1 cellular context compared by ENCODE assay signal in the genomic region with DNA sequence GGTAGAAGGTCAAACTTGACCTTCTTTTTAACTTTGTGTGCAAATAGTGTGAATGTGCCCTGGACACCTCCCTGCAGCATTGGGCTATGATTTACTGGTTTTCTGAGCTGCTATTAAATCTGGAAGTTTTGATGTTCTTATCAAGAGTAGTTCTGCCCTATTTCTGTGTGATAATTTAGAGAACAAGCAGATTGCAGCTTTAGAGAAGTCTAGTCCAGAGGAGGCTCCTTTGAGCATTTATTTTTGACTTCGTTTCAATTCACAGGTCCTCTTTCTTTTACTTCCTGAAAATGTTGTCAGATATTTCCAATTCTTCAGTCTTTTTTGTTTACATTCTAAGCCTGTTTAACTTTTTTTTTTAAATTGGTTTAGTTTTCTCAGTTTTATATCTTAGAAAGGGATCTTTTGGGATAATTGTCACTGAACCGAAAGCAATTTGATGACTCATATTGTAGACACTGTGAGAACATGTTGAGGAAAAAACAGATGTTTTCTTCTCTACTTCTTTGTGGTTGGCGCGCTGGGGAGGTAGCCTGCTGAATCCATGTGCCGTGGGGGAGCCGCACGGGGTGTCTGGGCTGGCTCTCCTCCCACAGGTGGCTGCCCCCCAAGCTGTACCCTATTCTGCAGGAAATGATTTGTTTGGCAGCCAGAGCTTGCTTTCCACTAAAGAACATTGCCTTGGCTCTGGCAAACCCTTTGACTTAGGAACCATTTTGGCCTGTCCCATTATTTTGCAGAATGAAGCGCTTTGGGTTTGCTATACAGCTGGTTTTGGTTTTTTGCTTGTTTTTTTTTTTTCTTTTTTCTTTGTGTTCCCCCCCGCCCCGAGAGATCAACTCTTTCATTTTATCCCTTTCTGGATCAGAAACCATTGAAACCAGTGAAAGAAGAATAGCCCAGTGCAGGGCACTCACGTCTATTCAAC.
TF ChIP-seq lines count a peak whose summit lies in the region.

No MANE protein-coding gene starts in this region.

TF ChIP-seq in GM12878, 131 proteins besides CTCF, POLR2A, EP300 and RAD21 (continued from another document and continues in another):
- TF ChIP-seq, protein P1, sequence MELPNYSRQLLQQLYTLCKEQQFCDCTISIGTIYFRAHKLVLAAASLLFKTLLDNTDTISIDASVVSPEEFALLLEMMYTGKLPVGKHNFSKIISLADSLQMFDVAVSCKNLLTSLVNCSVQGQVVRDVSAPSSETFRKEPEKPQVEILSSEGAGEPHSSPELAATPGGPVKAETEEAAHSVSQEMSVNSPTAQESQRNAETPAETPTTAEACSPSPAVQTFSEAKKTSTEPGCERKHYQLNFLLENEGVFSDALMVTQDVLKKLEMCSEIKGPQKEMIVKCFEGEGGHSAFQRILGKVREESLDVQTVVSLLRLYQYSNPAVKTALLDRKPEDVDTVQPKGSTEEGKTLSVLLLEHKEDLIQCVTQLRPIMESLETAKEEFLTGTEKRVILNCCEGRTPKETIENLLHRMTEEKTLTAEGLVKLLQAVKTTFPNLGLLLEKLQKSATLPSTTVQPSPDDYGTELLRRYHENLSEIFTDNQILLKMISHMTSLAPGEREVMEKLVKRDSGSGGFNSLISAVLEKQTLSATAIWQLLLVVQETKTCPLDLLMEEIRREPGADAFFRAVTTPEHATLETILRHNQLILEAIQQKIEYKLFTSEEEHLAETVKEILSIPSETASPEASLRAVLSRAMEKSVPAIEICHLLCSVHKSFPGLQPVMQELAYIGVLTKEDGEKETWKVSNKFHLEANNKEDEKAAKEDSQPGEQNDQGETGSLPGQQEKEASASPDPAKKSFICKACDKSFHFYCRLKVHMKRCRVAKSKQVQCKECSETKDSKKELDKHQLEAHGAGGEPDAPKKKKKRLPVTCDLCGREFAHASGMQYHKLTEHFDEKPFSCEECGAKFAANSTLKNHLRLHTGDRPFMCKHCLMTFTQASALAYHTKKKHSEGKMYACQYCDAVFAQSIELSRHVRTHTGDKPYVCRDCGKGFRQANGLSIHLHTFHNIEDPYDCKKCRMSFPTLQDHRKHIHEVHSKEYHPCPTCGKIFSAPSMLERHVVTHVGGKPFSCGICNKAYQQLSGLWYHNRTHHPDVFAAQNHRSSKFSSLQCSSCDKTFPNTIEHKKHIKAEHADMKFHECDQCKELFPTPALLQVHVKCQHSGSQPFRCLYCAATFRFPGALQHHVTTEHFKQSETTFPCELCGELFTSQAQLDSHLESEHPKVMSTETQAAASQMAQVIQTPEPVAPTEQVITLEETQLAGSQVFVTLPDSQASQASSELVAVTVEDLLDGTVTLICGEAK (IDR thresholded peaks at IDR 0.05; ENCODE audit: borderline replicate concordance): no peak
- TF ChIP-seq, protein P2, sequence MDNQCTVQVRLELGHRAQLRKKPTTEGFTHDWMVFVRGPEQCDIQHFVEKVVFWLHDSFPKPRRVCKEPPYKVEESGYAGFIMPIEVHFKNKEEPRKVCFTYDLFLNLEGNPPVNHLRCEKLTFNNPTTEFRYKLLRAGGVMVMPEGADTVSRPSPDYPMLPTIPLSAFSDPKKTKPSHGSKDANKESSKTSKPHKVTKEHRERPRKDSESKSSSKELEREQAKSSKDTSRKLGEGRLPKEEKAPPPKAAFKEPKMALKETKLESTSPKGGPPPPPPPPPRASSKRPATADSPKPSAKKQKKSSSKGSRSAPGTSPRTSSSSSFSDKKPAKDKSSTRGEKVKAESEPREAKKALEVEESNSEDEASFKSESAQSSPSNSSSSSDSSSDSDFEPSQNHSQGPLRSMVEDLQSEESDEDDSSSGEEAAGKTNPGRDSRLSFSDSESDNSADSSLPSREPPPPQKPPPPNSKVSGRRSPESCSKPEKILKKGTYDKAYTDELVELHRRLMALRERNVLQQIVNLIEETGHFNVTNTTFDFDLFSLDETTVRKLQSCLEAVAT (IDR thresholded peaks at IDR 0.05): no peak
- TF ChIP-seq ZNF384 (IDR thresholded peaks at IDR 0.05; ENCODE audit: borderline replicate concordance, low read depth, low read length): peak; percentile 37; the same call in 1 of the 2 replicates
- TF ChIP-seq MEF2B (IDR thresholded peaks at IDR 0.05; ENCODE audit: partially characterized antibody, poor library complexity, severe bottlenecking): peak; percentile 53
- TF ChIP-seq PAX5 (IDR thresholded peaks at IDR 0.05; ENCODE audit: borderline replicate concordance, low read depth, low read length): no peak
- TF ChIP-seq, protein P3, sequence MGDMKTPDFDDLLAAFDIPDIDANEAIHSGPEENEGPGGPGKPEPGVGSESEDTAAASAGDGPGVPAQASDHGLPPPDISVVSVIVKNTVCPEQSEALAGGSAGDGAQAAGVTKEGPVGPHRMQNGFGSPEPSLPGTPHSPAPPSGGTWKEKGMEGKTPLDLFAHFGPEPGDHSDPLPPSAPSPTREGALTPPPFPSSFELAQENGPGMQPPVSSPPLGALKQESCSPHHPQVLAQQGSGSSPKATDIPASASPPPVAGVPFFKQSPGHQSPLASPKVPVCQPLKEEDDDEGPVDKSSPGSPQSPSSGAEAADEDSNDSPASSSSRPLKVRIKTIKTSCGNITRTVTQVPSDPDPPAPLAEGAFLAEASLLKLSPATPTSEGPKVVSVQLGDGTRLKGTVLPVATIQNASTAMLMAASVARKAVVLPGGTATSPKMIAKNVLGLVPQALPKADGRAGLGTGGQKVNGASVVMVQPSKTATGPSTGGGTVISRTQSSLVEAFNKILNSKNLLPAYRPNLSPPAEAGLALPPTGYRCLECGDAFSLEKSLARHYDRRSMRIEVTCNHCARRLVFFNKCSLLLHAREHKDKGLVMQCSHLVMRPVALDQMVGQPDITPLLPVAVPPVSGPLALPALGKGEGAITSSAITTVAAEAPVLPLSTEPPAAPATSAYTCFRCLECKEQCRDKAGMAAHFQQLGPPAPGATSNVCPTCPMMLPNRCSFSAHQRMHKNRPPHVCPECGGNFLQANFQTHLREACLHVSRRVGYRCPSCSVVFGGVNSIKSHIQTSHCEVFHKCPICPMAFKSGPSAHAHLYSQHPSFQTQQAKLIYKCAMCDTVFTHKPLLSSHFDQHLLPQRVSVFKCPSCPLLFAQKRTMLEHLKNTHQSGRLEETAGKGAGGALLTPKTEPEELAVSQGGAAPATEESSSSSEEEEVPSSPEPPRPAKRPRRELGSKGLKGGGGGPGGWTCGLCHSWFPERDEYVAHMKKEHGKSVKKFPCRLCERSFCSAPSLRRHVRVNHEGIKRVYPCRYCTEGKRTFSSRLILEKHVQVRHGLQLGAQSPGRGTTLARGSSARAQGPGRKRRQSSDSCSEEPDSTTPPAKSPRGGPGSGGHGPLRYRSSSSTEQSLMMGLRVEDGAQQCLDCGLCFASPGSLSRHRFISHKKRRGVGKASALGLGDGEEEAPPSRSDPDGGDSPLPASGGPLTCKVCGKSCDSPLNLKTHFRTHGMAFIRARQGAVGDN (IDR thresholded peaks at IDR 0.05): no peak
- no peak for TF ChIP-seq HDAC2 (IDR thresholded peaks at IDR 0.05)
- TF ChIP-seq SRF (IDR thresholded peaks at IDR 0.05; ENCODE audit: low read depth in 2 of 2, low read length in 2 of 2): no peak
- TF ChIP-seq, protein P4, sequence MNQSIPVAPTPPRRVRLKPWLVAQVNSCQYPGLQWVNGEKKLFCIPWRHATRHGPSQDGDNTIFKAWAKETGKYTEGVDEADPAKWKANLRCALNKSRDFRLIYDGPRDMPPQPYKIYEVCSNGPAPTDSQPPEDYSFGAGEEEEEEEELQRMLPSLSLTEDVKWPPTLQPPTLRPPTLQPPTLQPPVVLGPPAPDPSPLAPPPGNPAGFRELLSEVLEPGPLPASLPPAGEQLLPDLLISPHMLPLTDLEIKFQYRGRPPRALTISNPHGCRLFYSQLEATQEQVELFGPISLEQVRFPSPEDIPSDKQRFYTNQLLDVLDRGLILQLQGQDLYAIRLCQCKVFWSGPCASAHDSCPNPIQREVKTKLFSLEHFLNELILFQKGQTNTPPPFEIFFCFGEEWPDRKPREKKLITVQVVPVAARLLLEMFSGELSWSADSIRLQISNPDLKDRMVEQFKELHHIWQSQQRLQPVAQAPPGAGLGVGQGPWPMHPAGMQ (IDR thresholded peaks at IDR 0.05; ENCODE audit: borderline replicate concordance): no peak
- TF ChIP-seq, protein P5, sequence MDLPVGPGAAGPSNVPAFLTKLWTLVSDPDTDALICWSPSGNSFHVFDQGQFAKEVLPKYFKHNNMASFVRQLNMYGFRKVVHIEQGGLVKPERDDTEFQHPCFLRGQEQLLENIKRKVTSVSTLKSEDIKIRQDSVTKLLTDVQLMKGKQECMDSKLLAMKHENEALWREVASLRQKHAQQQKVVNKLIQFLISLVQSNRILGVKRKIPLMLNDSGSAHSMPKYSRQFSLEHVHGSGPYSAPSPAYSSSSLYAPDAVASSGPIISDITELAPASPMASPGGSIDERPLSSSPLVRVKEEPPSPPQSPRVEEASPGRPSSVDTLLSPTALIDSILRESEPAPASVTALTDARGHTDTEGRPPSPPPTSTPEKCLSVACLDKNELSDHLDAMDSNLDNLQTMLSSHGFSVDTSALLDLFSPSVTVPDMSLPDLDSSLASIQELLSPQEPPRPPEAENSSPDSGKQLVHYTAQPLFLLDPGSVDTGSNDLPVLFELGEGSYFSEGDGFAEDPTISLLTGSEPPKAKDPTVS (IDR thresholded peaks at IDR 0.05; ENCODE audit: low read depth, low read length): no peak
- peak; percentile 86 for TF ChIP-seq RUNX3 (IDR thresholded peaks at IDR 0.05; ENCODE audit: low read length)
- TF ChIP-seq EED (IDR thresholded peaks at IDR 0.05; ENCODE audit: low read depth): peak; percentile 80
- TF ChIP-seq JUNB (IDR thresholded peaks at IDR 0.05): peak; percentile 52
- TF ChIP-seq BMI1 (IDR thresholded peaks at IDR 0.05; ENCODE audit: borderline replicate concordance): no peak
- TF ChIP-seq CBX5 (IDR thresholded peaks at IDR 0.05; ENCODE audit: low read depth): 0 out of 2 replicates have a peak, but pooled peaks have one; percentile 25
- 0 out of 2 replicates have a peak, but pooled peaks have one; percentile 17 for TF ChIP-seq NBN (IDR thresholded peaks at IDR 0.05)
- no peak for TF ChIP-seq ETV6 (conservative IDR thresholded peaks at IDR 0.05 in 1 of 2, IDR thresholded peaks at IDR 0.05 in 1 of 2; ENCODE audit: borderline replicate concordance in 1 of 2, low read depth in 1 of 2)
- no peak for TF ChIP-seq NRF1 (conservative IDR thresholded peaks at IDR 0.05; ENCODE audit: low read depth, low read length)
- TF ChIP-seq, protein P6, sequence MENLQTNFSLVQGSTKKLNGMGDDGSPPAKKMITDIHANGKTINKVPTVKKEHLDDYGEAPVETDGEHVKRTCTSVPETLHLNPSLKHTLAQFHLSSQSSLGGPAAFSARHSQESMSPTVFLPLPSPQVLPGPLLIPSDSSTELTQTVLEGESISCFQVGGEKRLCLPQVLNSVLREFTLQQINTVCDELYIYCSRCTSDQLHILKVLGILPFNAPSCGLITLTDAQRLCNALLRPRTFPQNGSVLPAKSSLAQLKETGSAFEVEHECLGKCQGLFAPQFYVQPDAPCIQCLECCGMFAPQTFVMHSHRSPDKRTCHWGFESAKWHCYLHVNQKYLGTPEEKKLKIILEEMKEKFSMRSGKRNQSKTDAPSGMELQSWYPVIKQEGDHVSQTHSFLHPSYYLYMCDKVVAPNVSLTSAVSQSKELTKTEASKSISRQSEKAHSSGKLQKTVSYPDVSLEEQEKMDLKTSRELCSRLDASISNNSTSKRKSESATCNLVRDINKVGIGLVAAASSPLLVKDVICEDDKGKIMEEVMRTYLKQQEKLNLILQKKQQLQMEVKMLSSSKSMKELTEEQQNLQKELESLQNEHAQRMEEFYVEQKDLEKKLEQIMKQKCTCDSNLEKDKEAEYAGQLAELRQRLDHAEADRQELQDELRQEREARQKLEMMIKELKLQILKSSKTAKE (IDR thresholded peaks at IDR 0.05; ENCODE audit: low read depth, poor library complexity, severe bottlenecking): no peak
- TF ChIP-seq, protein P7, sequence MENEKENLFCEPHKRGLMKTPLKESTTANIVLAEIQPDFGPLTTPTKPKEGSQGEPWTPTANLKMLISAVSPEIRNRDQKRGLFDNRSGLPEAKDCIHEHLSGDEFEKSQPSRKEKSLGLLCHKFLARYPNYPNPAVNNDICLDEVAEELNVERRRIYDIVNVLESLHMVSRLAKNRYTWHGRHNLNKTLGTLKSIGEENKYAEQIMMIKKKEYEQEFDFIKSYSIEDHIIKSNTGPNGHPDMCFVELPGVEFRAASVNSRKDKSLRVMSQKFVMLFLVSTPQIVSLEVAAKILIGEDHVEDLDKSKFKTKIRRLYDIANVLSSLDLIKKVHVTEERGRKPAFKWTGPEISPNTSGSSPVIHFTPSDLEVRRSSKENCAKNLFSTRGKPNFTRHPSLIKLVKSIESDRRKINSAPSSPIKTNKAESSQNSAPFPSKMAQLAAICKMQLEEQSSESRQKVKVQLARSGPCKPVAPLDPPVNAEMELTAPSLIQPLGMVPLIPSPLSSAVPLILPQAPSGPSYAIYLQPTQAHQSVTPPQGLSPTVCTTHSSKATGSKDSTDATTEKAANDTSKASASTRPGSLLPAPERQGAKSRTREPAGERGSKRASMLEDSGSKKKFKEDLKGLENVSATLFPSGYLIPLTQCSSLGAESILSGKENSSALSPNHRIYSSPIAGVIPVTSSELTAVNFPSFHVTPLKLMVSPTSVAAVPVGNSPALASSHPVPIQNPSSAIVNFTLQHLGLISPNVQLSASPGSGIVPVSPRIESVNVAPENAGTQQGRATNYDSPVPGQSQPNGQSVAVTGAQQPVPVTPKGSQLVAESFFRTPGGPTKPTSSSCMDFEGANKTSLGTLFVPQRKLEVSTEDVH (IDR thresholded peaks at IDR 0.05; ENCODE audit: low read depth, partially characterized antibody): no peak
- 0 out of 2 replicates have a peak, but pooled peaks have one; percentile 43 for TF ChIP-seq TCF3 (IDR thresholded peaks at IDR 0.05; ENCODE audit: borderline replicate concordance, insufficient read depth, low read depth, low read length)
- TF ChIP-seq, protein P8, sequence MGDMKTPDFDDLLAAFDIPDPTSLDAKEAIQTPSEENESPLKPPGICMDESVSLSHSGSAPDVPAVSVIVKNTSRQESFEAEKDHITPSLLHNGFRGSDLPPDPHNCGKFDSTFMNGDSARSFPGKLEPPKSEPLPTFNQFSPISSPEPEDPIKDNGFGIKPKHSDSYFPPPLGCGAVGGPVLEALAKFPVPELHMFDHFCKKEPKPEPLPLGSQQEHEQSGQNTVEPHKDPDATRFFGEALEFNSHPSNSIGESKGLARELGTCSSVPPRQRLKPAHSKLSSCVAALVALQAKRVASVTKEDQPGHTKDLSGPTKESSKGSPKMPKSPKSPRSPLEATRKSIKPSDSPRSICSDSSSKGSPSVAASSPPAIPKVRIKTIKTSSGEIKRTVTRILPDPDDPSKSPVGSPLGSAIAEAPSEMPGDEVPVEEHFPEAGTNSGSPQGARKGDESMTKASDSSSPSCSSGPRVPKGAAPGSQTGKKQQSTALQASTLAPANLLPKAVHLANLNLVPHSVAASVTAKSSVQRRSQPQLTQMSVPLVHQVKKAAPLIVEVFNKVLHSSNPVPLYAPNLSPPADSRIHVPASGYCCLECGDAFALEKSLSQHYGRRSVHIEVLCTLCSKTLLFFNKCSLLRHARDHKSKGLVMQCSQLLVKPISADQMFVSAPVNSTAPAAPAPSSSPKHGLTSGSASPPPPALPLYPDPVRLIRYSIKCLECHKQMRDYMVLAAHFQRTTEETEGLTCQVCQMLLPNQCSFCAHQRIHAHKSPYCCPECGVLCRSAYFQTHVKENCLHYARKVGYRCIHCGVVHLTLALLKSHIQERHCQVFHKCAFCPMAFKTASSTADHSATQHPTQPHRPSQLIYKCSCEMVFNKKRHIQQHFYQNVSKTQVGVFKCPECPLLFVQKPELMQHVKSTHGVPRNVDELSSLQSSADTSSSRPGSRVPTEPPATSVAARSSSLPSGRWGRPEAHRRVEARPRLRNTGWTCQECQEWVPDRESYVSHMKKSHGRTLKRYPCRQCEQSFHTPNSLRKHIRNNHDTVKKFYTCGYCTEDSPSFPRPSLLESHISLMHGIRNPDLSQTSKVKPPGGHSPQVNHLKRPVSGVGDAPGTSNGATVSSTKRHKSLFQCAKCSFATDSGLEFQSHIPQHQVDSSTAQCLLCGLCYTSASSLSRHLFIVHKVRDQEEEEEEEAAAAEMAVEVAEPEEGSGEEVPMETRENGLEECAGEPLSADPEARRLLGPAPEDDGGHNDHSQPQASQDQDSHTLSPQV (IDR thresholded peaks at IDR 0.05): no peak
- TF ChIP-seq PAX8 (IDR thresholded peaks at IDR 0.05): no peak
- no peak for TF ChIP-seq SIN3A (IDR thresholded peaks at IDR 0.05; ENCODE audit: low read depth, low read length)
- TF ChIP-seq CHD2 (IDR thresholded peaks at IDR 0.05; ENCODE audit: borderline replicate concordance, low read depth, low read length): no peak
- TF ChIP-seq JUND (IDR thresholded peaks at IDR 0.05; ENCODE audit: low read depth, low read length): no peak
- no peak for TF ChIP-seq FOXK2 (IDR thresholded peaks at IDR 0.05)
